Comparison of ENCODE assay signal across 2 cellular contexts in genomic region chr12:10204495-10204894, GRCh38. TPM values are rescaled to one million over a fixed set of nuclear protein-coding genes. Genes with fewer than 3 reads are reported as not detected.
"Had no signal": no experiment of that assay in that cellular context is flagged by ENCODE, and none has a peak within 500 bp of the region (broad histone marks: within the 10 kb centered on the region; RNA-seq: fewer than 3 reads in every experiment).

No MANE protein-coding gene starts in this region.

RNA-seq across cellular contexts. Expression of gene TMEM52B, which starts 25.7 kb away (rescaled TPM):
- total RNA-seq: LHCN-M2, MCF 10A had no signal

RNA-seq across cellular contexts. Expression of gene OLR1, which starts 32.6 kb away (rescaled TPM):
- total RNA-seq: LHCN-M2, MCF 10A had no signal
